10 cellular contexts compared by ENCODE assay signal in the genomic region with DNA sequence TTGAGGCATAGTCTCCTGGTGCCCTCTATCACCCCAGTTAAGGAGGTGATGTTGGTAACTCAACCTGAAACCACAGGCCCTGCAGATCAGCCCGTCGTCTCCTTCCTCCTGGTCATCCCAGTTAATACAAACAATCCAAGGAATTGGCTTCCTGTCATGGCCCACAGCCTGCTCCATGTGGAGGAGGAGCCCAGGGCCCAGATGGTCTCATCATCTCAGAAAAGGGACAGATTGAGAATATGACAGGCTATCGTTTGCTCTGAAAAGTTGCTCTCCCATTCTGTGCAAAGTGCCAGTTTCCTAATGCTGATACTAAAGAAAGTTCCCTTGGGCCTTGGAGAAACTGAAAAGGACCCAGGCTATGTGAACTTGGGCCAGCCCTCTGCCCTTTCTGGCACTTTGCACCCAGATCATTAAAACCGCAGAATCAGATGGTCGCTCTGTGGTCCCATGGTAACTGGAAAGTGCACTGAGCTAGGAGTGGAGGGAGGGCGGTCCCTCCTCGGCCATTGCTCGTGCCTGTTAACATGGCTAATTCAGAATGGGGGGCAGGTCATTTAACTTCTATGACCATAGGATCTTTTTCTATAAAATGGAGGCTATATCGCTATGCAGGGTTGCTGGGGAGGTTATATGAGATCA. TPM values are rescaled to one million over a fixed set of nuclear protein-coding genes. Genes with fewer than 3 reads are reported as not detected.
A peak's percentile ranks its signal among the peaks of the same experiment; 100 is the strongest.
DNase-seq lines count a peak whose midpoint lies in the region; ATAC-seq and TF ChIP-seq lines count a peak whose summit lies in the region.
"Had no signal": no experiment of that assay in that cellular context is flagged by ENCODE, and none has a peak within 500 bp of the region (broad histone marks: within the 10 kb centered on the region; RNA-seq: fewer than 3 reads in every experiment).

No MANE protein-coding gene starts in this region.

- no TSS peak for BruUV-seq in Calu3 (replicated peaks; lab: Mats Ljungman, UMichigan)

- no peaks in the 10 kb centered on the region for H3K9me3 ChIP-seq in Peyer's patch

- CTCF ChIA-PET in Calu3 (lab: Charles Lee): no interaction called here

- H3K27me3 ChIP-seq in Peyer's patch (no peaks in the 10 kb centered on the region), rectal smooth muscle tissue (ENCODE audit: control insufficient read depth, insufficient read depth, low read length) (no peaks in the 10 kb centered on the region)

- no peak overlapping the region for H3K4me3 Mint-ChIP-seq in Calu3 (ENCODE audit: low read depth, unreplicated experiment)
- H3K4me3 Mint-ChIP-seq in activated T-helper 1 cell treated with anti-CD3 and anti-CD28 coated beads, Interleukin-12 subunit alpha, Interleukin-12 subunit beta, Interleukin-2, Interleukin-4 antibody, amounts not matched to agents 30 ng/mL and 10 ng/mL and 1 ng/mL, durations not matched to agents 14 hours and 24 hours and 36 hours: no peak overlapping the region

- H3K4me1 ChIP-seq in Peyer's patch (peaks cover 7 to 82% (median 34%) of the 10 kb centered on the region in 4 donors), rectal smooth muscle tissue (ENCODE audit: control insufficient read depth, insufficient read depth, low read length) (peaks cover 42% of the 10 kb centered on the region)

- TF ChIP-seq POLR2A in Peyer's patch (IDR thresholded peaks at IDR 0.05): no peak

- intact Hi-C loops in Calu3 (cut with micrococcal nuclease; ENCODE audit: unreplicated experiment): no loop called here
- intact Hi-C loops in activated T-helper 1 cell treated with anti-CD3 and anti-CD28 coated beads, Interleukin-12 subunit alpha, Interleukin-12 subunit beta, Interleukin-2, Interleukin-4 antibody, amounts not matched to agents 30 ng/mL and 10 ng/mL and 1 ng/mL, durations not matched to agents 14 hours and 24 hours and 36 hours (cut with micrococcal nuclease): no loop called here

- TF ChIP-seq CTCF in Calu3 (IDR thresholded peaks at IDR 0.05; ENCODE audit: unreplicated experiment): no peak
- no peak for TF ChIP-seq CTCF in Peyer's patch (IDR thresholded peaks at IDR 0.05)
- no peak for TF ChIP-seq CTCF in fibroblast of mammary gland (conservative IDR thresholded peaks at IDR 0.05; ENCODE audit: control insufficient read depth, insufficient read depth, low read depth, low read length)

- no peaks in the 10 kb centered on the region for H3K9me3 Mint-ChIP-seq in Calu3 (ENCODE audit: low read depth, unreplicated experiment)
- no peaks in the 10 kb centered on the region for H3K9me3 Mint-ChIP-seq in activated T-helper 1 cell treated with anti-CD3 and anti-CD28 coated beads, Interleukin-12 subunit alpha, Interleukin-12 subunit beta, Interleukin-2, Interleukin-4 antibody, amounts not matched to agents 30 ng/mL and 10 ng/mL and 1 ng/mL, durations not matched to agents 14 hours and 24 hours and 36 hours

- no peaks in the 10 kb centered on the region for H3K36me3 Mint-ChIP-seq in Calu3 (ENCODE audit: insufficient read depth, unreplicated experiment)
- no peaks in the 10 kb centered on the region for H3K36me3 Mint-ChIP-seq in activated T-helper 1 cell treated with anti-CD3 and anti-CD28 coated beads, Interleukin-12 subunit alpha, Interleukin-12 subunit beta, Interleukin-2, Interleukin-4 antibody, amounts not matched to agents 30 ng/mL and 10 ng/mL and 1 ng/mL, durations not matched to agents 14 hours and 24 hours and 36 hours (ENCODE audit: low read depth)

- DNase-seq in Calu3: no peak
- DNase-seq in Peyer's patch: no peak
- no peak for DNase-seq in fibroblast of mammary gland (ENCODE audit: low read depth)
- no peak for DNase-seq in activated T-helper 1 cell treated with anti-CD3 and anti-CD28 coated beads, Interleukin-12 subunit alpha, Interleukin-12 subunit beta, Interleukin-2, Interleukin-4 antibody, amounts not matched to agents 30 ng/mL and 10 ng/mL and 1 ng/mL, durations not matched to agents 14 hours and 24 hours and 36 hours (ENCODE audit: low spot score)
- DNase-seq in NCI-H1436 treated with DMSO at 0.1 percent for 48 hours (lab: John Stamatoyannopoulos, UW): no peak
- DNase-seq in NCI-H774 (lab: John Stamatoyannopoulos, UW): no peak
- DNase-seq: effector CD4-positive, alpha-beta T cell had no signal

- no peak overlapping the region for H3K9ac ChIP-seq in rectal smooth muscle tissue (ENCODE audit: low read length)

- H3K27me3 Mint-ChIP-seq in Calu3 (ENCODE audit: unreplicated experiment): no peaks in the 10 kb centered on the region
- peaks cover 2% of the 10 kb centered on the region for H3K27me3 Mint-ChIP-seq in activated T-helper 1 cell treated with anti-CD3 and anti-CD28 coated beads, Interleukin-12 subunit alpha, Interleukin-12 subunit beta, Interleukin-2, Interleukin-4 antibody, amounts not matched to agents 30 ng/mL and 10 ng/mL and 1 ng/mL, durations not matched to agents 14 hours and 24 hours and 36 hours (ENCODE audit: insufficient read depth)

- no peak overlapping the region for H3K4me3 ChIP-seq in Peyer's patch
- peak overlapping the region; percentile 7 for H3K4me3 ChIP-seq in fibroblast of mammary gland (ENCODE audit: control insufficient read depth, low read depth, low read length)
- H3K4me3 ChIP-seq in rectal smooth muscle tissue (ENCODE audit: low read length): peak overlapping the region; percentile 4

- no peaks in the 10 kb centered on the region for H3K36me3 ChIP-seq in Peyer's patch
- no peaks in the 10 kb centered on the region for H3K36me3 ChIP-seq in rectal smooth muscle tissue (ENCODE audit: control insufficient read depth, insufficient read depth, low read length)

- peak overlapping the region; percentile 50 for H3K27ac Mint-ChIP-seq in Calu3 (ENCODE audit: unreplicated experiment)
- no peak overlapping the region for H3K27ac Mint-ChIP-seq in activated T-helper 1 cell treated with anti-CD3 and anti-CD28 coated beads, Interleukin-12 subunit alpha, Interleukin-12 subunit beta, Interleukin-2, Interleukin-4 antibody, amounts not matched to agents 30 ng/mL and 10 ng/mL and 1 ng/mL, durations not matched to agents 14 hours and 24 hours and 36 hours

- peaks cover 54% of the 10 kb centered on the region for H3K4me1 Mint-ChIP-seq in Calu3 (ENCODE audit: low read depth, unreplicated experiment)
- peaks cover 32% of the 10 kb centered on the region for H3K4me1 Mint-ChIP-seq in activated T-helper 1 cell treated with anti-CD3 and anti-CD28 coated beads, Interleukin-12 subunit alpha, Interleukin-12 subunit beta, Interleukin-2, Interleukin-4 antibody, amounts not matched to agents 30 ng/mL and 10 ng/mL and 1 ng/mL, durations not matched to agents 14 hours and 24 hours and 36 hours (ENCODE audit: low read depth)

- ATAC-seq in activated CD4-positive, CD25-positive, alpha-beta regulatory T cell treated with anti-CD3 and anti-CD28 coated beads, Interleukin-2, amount 50 U/mL, for 24 hours: no peak

- H3K27ac ChIP-seq in Peyer's patch (peak overlapping the region; percentile 70 to 97 (median 90)), rectal smooth muscle tissue (ENCODE audit: low read depth, low read length) (peak overlapping the region; percentile 92)

RNA-seq across cellular contexts. Expression of gene SPAAR, which starts 0.7 kb away (rescaled TPM):
- total RNA-seq in Calu3 (2022) (not detected in 2 replicates), Peyer's patch (10 to 100 TPM in 1 of 4 donors, under 1 TPM in 1, not detected in 2; 0.88 to 17.3 TPM)
- not detected in 2 replicates for total RNA-seq in activated T-helper 1 cell treated with anti-CD3 and anti-CD28 coated beads, Interleukin-12 subunit alpha, Interleukin-12 subunit beta, Interleukin-2, Interleukin-4 antibody, amounts not matched to agents 30 ng/mL and 10 ng/mL and 1 ng/mL, durations not matched to agents 14 hours and 24 hours and 36 hours
- total RNA-seq: T-helper 1 cell treated with Interleukin-12 subunit alpha and Interleukin-12 subunit beta and Interleukin-4 antibody, amounts not matched to agents 30 ng/mL and 1 ng/mL, for 36 hours had no signal

RNA-seq across cellular contexts. Expression of gene HRCT1, which starts 2.6 kb away (rescaled TPM):
- total RNA-seq in Calu3 (2022): 0.69 and 0.90 TPM in 2 replicates
- total RNA-seq in Peyer's patch: 10 to 100 TPM in 3 of 4 donors, 1 to 10 TPM in 1; 9.1 to 32.6 (median 17.2) TPM
- not detected in 2 replicates for total RNA-seq in activated T-helper 1 cell treated with anti-CD3 and anti-CD28 coated beads, Interleukin-12 subunit alpha, Interleukin-12 subunit beta, Interleukin-2, Interleukin-4 antibody, amounts not matched to agents 30 ng/mL and 10 ng/mL and 1 ng/mL, durations not matched to agents 14 hours and 24 hours and 36 hours
- total RNA-seq: T-helper 1 cell treated with Interleukin-12 subunit alpha and Interleukin-12 subunit beta and Interleukin-4 antibody, amounts not matched to agents 30 ng/mL and 1 ng/mL, for 36 hours had no signal

RNA-seq across cellular contexts. Expression of gene OR13J1, which starts 38.4 kb away (rescaled TPM):
- total RNA-seq in Calu3 (2022): not detected in 2 replicates
- not detected for total RNA-seq in Peyer's patch
- total RNA-seq in activated T-helper 1 cell treated with anti-CD3 and anti-CD28 coated beads, Interleukin-12 subunit alpha, Interleukin-12 subunit beta, Interleukin-2, Interleukin-4 antibody, amounts not matched to agents 30 ng/mL and 10 ng/mL and 1 ng/mL, durations not matched to agents 14 hours and 24 hours and 36 hours: not detected in 2 replicates
- total RNA-seq: T-helper 1 cell treated with Interleukin-12 subunit alpha and Interleukin-12 subunit beta and Interleukin-4 antibody, amounts not matched to agents 30 ng/mL and 1 ng/mL, for 36 hours had no signal

RNA-seq across cellular contexts. Expression of gene OR2S2, which starts 49.3 kb away (rescaled TPM):
- total RNA-seq in Calu3 (2022) (not detected in 2 replicates), Peyer's patch (not detected)
- not detected in 2 replicates for total RNA-seq in activated T-helper 1 cell treated with anti-CD3 and anti-CD28 coated beads, Interleukin-12 subunit alpha, Interleukin-12 subunit beta, Interleukin-2, Interleukin-4 antibody, amounts not matched to agents 30 ng/mL and 10 ng/mL and 1 ng/mL, durations not matched to agents 14 hours and 24 hours and 36 hours
- total RNA-seq: T-helper 1 cell treated with Interleukin-12 subunit alpha and Interleukin-12 subunit beta and Interleukin-4 antibody, amounts not matched to agents 30 ng/mL and 1 ng/mL, for 36 hours had no signal

Comparison
In these comparisons a context has a peak if more than half of its experiments do, and no peak if none do; other contexts are left out.
1. H3K4me3 ChIP-seq: peak in fibroblast of mammary gland (single experiment) and rectal smooth muscle tissue (single experiment); none in Peyer's patch (0 of 4).